1 cellular context compared by ENCODE assay signal in genomic region chr11:36011574-36011973, GRCh38.
TF ChIP-seq lines count a peak whose summit lies in the region.

No MANE protein-coding gene starts in this region.

TF ChIP-seq in K562, 482 proteins besides CTCF, POLR2A, EP300 and RAD21 (continued from another document):
- TF ChIP-seq, protein P1, sequence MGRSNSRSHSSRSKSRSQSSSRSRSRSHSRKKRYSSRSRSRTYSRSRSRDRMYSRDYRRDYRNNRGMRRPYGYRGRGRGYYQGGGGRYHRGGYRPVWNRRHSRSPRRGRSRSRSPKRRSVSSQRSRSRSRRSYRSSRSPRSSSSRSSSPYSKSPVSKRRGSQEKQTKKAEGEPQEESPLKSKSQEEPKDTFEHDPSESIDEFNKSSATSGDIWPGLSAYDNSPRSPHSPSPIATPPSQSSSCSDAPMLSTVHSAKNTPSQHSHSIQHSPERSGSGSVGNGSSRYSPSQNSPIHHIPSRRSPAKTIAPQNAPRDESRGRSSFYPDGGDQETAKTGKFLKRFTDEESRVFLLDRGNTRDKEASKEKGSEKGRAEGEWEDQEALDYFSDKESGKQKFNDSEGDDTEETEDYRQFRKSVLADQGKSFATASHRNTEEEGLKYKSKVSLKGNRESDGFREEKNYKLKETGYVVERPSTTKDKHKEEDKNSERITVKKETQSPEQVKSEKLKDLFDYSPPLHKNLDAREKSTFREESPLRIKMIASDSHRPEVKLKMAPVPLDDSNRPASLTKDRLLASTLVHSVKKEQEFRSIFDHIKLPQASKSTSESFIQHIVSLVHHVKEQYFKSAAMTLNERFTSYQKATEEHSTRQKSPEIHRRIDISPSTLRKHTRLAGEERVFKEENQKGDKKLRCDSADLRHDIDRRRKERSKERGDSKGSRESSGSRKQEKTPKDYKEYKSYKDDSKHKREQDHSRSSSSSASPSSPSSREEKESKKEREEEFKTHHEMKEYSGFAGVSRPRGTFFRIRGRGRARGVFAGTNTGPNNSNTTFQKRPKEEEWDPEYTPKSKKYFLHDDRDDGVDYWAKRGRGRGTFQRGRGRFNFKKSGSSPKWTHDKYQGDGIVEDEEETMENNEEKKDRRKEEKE (IDR thresholded peaks at IDR 0.05; ENCODE audit: borderline replicate concordance in 1 of 2, control insufficient read depth in 1 of 2, low read depth in 2 of 2, low read length in 1 of 2): no peak
- TF ChIP-seq ILF3 (IDR thresholded peaks at IDR 0.05; ENCODE audit: borderline replicate concordance): no peak
- no peak for TF ChIP-seq RBM14 (IDR thresholded peaks at IDR 0.05; ENCODE audit: borderline replicate concordance, insufficient read depth, low read depth, low read length)
- peak; percentile 85 for TF ChIP-seq ADNP (tag; IDR thresholded peaks at IDR 0.05)
- TF ChIP-seq BCOR (IDR thresholded peaks at IDR 0.05): peak; percentile 44; the same call in 1 of the 2 replicates
- no peak for TF ChIP-seq TEAD2 (tag; IDR thresholded peaks at IDR 0.05)
- no peak for TF ChIP-seq HOXB6 (CRISPR knock-in tag; IDR thresholded peaks at IDR 0.05; ENCODE audit: borderline replicate concordance)
- no peak for TF ChIP-seq FOXK1 (CRISPR knock-in tag; IDR thresholded peaks at IDR 0.05; ENCODE audit: borderline replicate concordance)
- 0 out of 4 replicates have a peak, but pooled peaks of 1 of the 2 experiments have one; percentile 3 for TF ChIP-seq RCOR1 (IDR thresholded peaks at IDR 0.05; ENCODE audit: borderline replicate concordance in 1 of 2, low read depth in 2 of 2, low read length in 2 of 2)
- no peak for TF ChIP-seq ZNF561 (CRISPR knock-in tag; conservative IDR thresholded peaks at IDR 0.05)
- no peak for TF ChIP-seq FOXP1 (CRISPR knock-in tag; IDR thresholded peaks at IDR 0.05)
- TF ChIP-seq RBM39 (optimal IDR thresholded peaks at IDR 0.05; ENCODE audit: low read depth, low read length): no peak
- TF ChIP-seq XRCC5 (IDR thresholded peaks at IDR 0.05; ENCODE audit: low read depth, low read length): no peak
- TF ChIP-seq POLR2AphosphoS5 (IDR thresholded peaks at IDR 0.05; ENCODE audit: control insufficient read depth, insufficient read depth, low read depth, low read length): no peak
- no peak for TF ChIP-seq HDAC1 (IDR thresholded peaks at IDR 0.05)
